1 cellular context compared by ENCODE assay signal in genomic region chr1:203325418-203326091, GRCh38.
TF ChIP-seq lines count a peak whose summit lies in the region.

No MANE protein-coding gene starts in this region.

TF ChIP-seq in endothelial cell of umbilical vein, 7 proteins besides CTCF, POLR2A, EP300 and RAD21:
- TF ChIP-seq, protein P1, sequence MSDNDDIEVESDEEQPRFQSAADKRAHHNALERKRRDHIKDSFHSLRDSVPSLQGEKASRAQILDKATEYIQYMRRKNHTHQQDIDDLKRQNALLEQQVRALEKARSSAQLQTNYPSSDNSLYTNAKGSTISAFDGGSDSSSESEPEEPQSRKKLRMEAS (IDR thresholded peaks at IDR 0.05; ENCODE audit: insufficient read depth, insufficient read length) = no peak
- TF ChIP-seq JUN (IDR thresholded peaks at IDR 0.05; ENCODE audit: borderline replicate concordance, insufficient read depth, insufficient read length, low read depth) = no peak
- TF ChIP-seq FOS (IDR thresholded peaks at IDR 0.05; ENCODE audit: borderline replicate concordance, insufficient read depth, low read length) = no peak
- no peak for TF ChIP-seq EZH2 (IDR thresholded peaks at IDR 0.05; ENCODE audit: borderline replicate concordance, low read depth, low read length, severe bottlenecking)
- no peak for TF ChIP-seq GATA2 (IDR thresholded peaks at IDR 0.05; ENCODE audit: insufficient read depth, insufficient read length, low read depth, low read length)
- no peak for TF ChIP-seq POLR2AphosphoS5 (IDR thresholded peaks at IDR 0.05; ENCODE audit: insufficient read depth, low read depth, low read length)
- TF ChIP-seq MYC (IDR thresholded peaks at IDR 0.05; ENCODE audit: low read depth, low read length) = no peak
